10 cellular contexts compared by ENCODE assay signal in genomic region chr9:112752334-112753110, GRCh38. TPM values are rescaled to one million over a fixed set of nuclear protein-coding genes. Genes with fewer than 3 reads are reported as not detected.
A peak's percentile ranks its signal among the peaks of the same experiment; 100 is the strongest.
DNase-seq lines count a peak whose midpoint lies in the region; ATAC-seq lines count a peak whose summit lies in the region.
"Had no signal": no experiment of that assay in that cellular context is flagged by ENCODE, and none has a peak within 500 bp of the region (broad histone marks: within the 10 kb centered on the region; RNA-seq: fewer than 3 reads in every experiment).

No MANE protein-coding gene starts in this region.

- no peaks in the 10 kb centered on the region for H3K9me3 Mint-ChIP-seq in activated T-cell treated with anti-CD3 and anti-CD28 coated beads, Interleukin-2, amount 50 U/mL, for 72 hours
- H3K9me3 Mint-ChIP-seq in activated CD4-positive, alpha-beta memory T cell treated with anti-CD3 and anti-CD28 coated beads for 36 hours = no peaks in the 10 kb centered on the region
- no peaks in the 10 kb centered on the region for H3K9me3 Mint-ChIP-seq in immature natural killer cell

- CTCF ChIA-PET in activated CD4-positive, alpha-beta memory T cell treated with anti-CD3 and anti-CD28 coated beads for 36 hours (lab: Charles Lee) = interaction anchor here (0.6 to 1.5 kb wide), 2 partner anchors 33 to 41 kb away, joined by 3 to 10 read pairs; no protein-coding TSS in a partner anchor

- H3K36me3 Mint-ChIP-seq in activated T-cell treated with anti-CD3 and anti-CD28 coated beads, Interleukin-2, amount 50 U/mL, for 72 hours (ENCODE audit: insufficient read depth in 2 of 2) = no peaks in the 10 kb centered on the region
- no peaks in the 10 kb centered on the region for H3K36me3 Mint-ChIP-seq in activated CD4-positive, alpha-beta memory T cell treated with anti-CD3 and anti-CD28 coated beads for 36 hours
- H3K36me3 Mint-ChIP-seq in immature natural killer cell = peaks cover 0 to 9% (median under 1%) of the 10 kb centered on the region in 3 donors

- peak overlapping the region; percentile 23 to 24 for H3K4me3 Mint-ChIP-seq in activated T-cell treated with anti-CD3 and anti-CD28 coated beads, Interleukin-2, amount 50 U/mL, for 72 hours
- H3K4me3 Mint-ChIP-seq in activated CD4-positive, alpha-beta memory T cell treated with anti-CD3 and anti-CD28 coated beads for 36 hours = no peak overlapping the region
- H3K4me3 Mint-ChIP-seq in immature natural killer cell = peak overlapping the region; percentile 48 to 87 (median 86)

- no peak for DNase-seq in activated T-cell treated with anti-CD3 and anti-CD28 coated beads, Interleukin-2, amount 50 U/mL, for 72 hours
- DNase-seq in activated T-cell treated with anti-CD3 and anti-CD28 coated beads, Interleukin-2, amount 50 U/mL, for 48 hours = no peak
- peak; percentile 25 for DNase-seq in activated CD4-positive, alpha-beta memory T cell treated with anti-CD3 and anti-CD28 coated beads for 36 hours
- no peak for DNase-seq in immature natural killer cell
- DNase-seq in NCI-H1048 (lab: John Stamatoyannopoulos, UW) = no peak
- DNase-seq in KBM-7 = no peak
- DNase-seq: activated CD4-positive, CD25-positive, alpha-beta regulatory T cell; stimulated activated CD8-positive, alpha-beta memory T cell treated with anti-CD3 and anti-CD28 coated beads, Interleukin-4, amount 100 ng/mL, for 48 hours had no signal

- ATAC-seq in activated T-cell treated with anti-CD3 and anti-CD28 coated beads, Interleukin-2, amount 50 U/mL, for 72 hours (replicated peaks in 1 of 2) = no peak
- ATAC-seq in GM19351 (IDR thresholded peaks at IDR 0.05; ENCODE audit: unreplicated experiment) = no peak

- no peaks in the 10 kb centered on the region for H3K27me3 Mint-ChIP-seq in activated T-cell treated with anti-CD3 and anti-CD28 coated beads, Interleukin-2, amount 50 U/mL, for 72 hours (ENCODE audit: low read depth)
- H3K27me3 Mint-ChIP-seq in activated CD4-positive, alpha-beta memory T cell treated with anti-CD3 and anti-CD28 coated beads for 36 hours = no peaks in the 10 kb centered on the region
- peaks cover 6 to 31% (median 18%) of the 10 kb centered on the region in 3 donors for H3K27me3 Mint-ChIP-seq in immature natural killer cell (ENCODE audit: low read depth in 3 of 3)

- peaks cover 74% of the 10 kb centered on the region for H3K4me1 Mint-ChIP-seq in activated T-cell treated with anti-CD3 and anti-CD28 coated beads, Interleukin-2, amount 50 U/mL, for 72 hours (ENCODE audit: low read depth)
- H3K4me1 Mint-ChIP-seq in activated CD4-positive, alpha-beta memory T cell treated with anti-CD3 and anti-CD28 coated beads for 36 hours (ENCODE audit: low read depth) = peaks cover 71% of the 10 kb centered on the region
- H3K4me1 Mint-ChIP-seq in immature natural killer cell = peaks cover 75 to 85% of the 10 kb centered on the region in 2 donors

- in situ Hi-C loops in KBM-7 (cut with MboI; ENCODE audit: low pct_unique_long_range_greater_than_20kb, low sequenced_read_pairs) = no loop called here

- H3K27ac ChIP-seq in temporal lobe (ENCODE audit: low read depth, low read length) = peak overlapping the region; percentile 88

- no peak overlapping the region for H3K27ac Mint-ChIP-seq in activated T-cell treated with anti-CD3 and anti-CD28 coated beads, Interleukin-2, amount 50 U/mL, for 72 hours
- no peak overlapping the region for H3K27ac Mint-ChIP-seq in activated CD4-positive, alpha-beta memory T cell treated with anti-CD3 and anti-CD28 coated beads for 36 hours
- H3K27ac Mint-ChIP-seq in immature natural killer cell = peak overlapping the region in 2 of 6 donors; percentile 50 to 84

- intact Hi-C loops in activated CD4-positive, alpha-beta memory T cell treated with anti-CD3 and anti-CD28 coated beads for 36 hours (cut with micrococcal nuclease) = loop anchor here (5.0 to 10.0 kb wide), 5 partner anchors 40 to 718 kb away; partner anchors contain the start of genes KIAA1958, PTBP3 and SLC31A2

- POLR2A ChIA-PET in activated CD4-positive, alpha-beta memory T cell treated with anti-CD3 and anti-CD28 coated beads for 36 hours (lab: Charles Lee) = no interaction called here

RNA-seq across cellular contexts. Expression of gene SNX30, which starts 2.0 kb away (rescaled TPM):
- 1 to 10 TPM; 5.1 to 5.4 TPM for total RNA-seq in activated T-cell treated with anti-CD3 and anti-CD28 coated beads, Interleukin-2, amount 50 U/mL, for 72 hours
- 1 to 10 TPM; 4.4 to 4.8 TPM for total RNA-seq in activated CD4-positive, alpha-beta memory T cell treated with anti-CD3 and anti-CD28 coated beads for 36 hours
- 1 to 10 TPM; 1.1 to 3.1 (median 2.1) TPM for polyA plus RNA-seq in immature natural killer cell
- 21.1 TPM for total RNA-seq in temporal lobe

RNA-seq across cellular contexts. Expression of gene INIP, which starts 34.6 kb away (rescaled TPM):
- 10 to 100 TPM; 34.7 to 43.5 TPM for total RNA-seq in activated T-cell treated with anti-CD3 and anti-CD28 coated beads, Interleukin-2, amount 50 U/mL, for 72 hours
- total RNA-seq in activated CD4-positive, alpha-beta memory T cell treated with anti-CD3 and anti-CD28 coated beads for 36 hours = 10 to 100 TPM; 35.1 to 37.8 TPM
- polyA plus RNA-seq in immature natural killer cell = 10 to 100 TPM; 27.9 to 39.6 (median 34.3) TPM
- total RNA-seq in temporal lobe = 20.4 TPM
